Comparison of ENCODE assay signal across 10 cellular contexts in genomic region chr18:35049111-35050003, GRCh38. TPM values are rescaled to one million over a fixed set of nuclear protein-coding genes. Genes with fewer than 3 reads are reported as not detected.
DNase-seq lines count a peak whose midpoint lies in the region; ATAC-seq and TF ChIP-seq lines count a peak whose summit lies in the region.
"Had no signal": no experiment of that assay in that cellular context is flagged by ENCODE, and none has a peak within 500 bp of the region (broad histone marks: within the 10 kb centered on the region; RNA-seq: fewer than 3 reads in every experiment).

No MANE protein-coding gene starts in this region.

- no peak overlapping the region for H2AK5ac ChIP-seq in mesenchymal stem cell (ENCODE audit: low read length, severe bottlenecking)

- H3K23ac ChIP-seq in mesenchymal stem cell (ENCODE audit: low read length in 2 of 2): no peak overlapping the region

- H3K14ac ChIP-seq in mesenchymal stem cell (ENCODE audit: low read length in 2 of 2): no peak overlapping the region

- H3K4me2 ChIP-seq in mesenchymal stem cell (ENCODE audit: low read length, poor library complexity, severe bottlenecking): no peak overlapping the region
- no peak overlapping the region for H3K4me2 ChIP-seq in hepatocyte

- intact Hi-C loops in Panc1 (cut with micrococcal nuclease; ENCODE audit: unreplicated experiment): no loop called here

- peaks cover 61% of the 10 kb centered on the region for H3K79me2 ChIP-seq in hepatocyte

- in situ Hi-C loops in Panc1 (cut with HindIII; ENCODE audit: low pct_unique_long_range_greater_than_20kb, low sequenced_read_pairs): no loop called here

- ATAC-seq in GM21723 (IDR thresholded peaks at IDR 0.05; ENCODE audit: unreplicated experiment) (peak; percentile 32), Panc1 (no peak)
- ATAC-seq: HCT116 had no signal

- TF ChIP-seq CTCF in GM12875 (IDR thresholded peaks at IDR 0.05; ENCODE audit: borderline replicate concordance, insufficient read depth, low read depth, low read length) (no peak), Panc1 (IDR thresholded peaks at IDR 0.05) (no peak), hepatocyte (IDR thresholded peaks at IDR 0.05; ENCODE audit: poor library complexity) (no peak)

- H4K20me1 ChIP-seq in hepatocyte (ENCODE audit: insufficient read depth, poor library complexity, severe bottlenecking): no peaks in the 10 kb centered on the region

- H3K4me3 ChIP-seq in GM12875 (ENCODE audit: low read depth, low read length): peak overlapping the region; percentile 2
- peak overlapping the region in 1 of 2 experiments; percentile 1; a peak in 1 of 4 replicates for H3K4me3 ChIP-seq in Panc1 (ENCODE audit: low read depth in 2 of 2, low read length in 2 of 2)
- peak overlapping the region in 1 of 2 experiments; percentile 34 for H3K4me3 ChIP-seq in mesenchymal stem cell (ENCODE audit: insufficient read depth in 1 of 2, low read depth in 1 of 2, low read length in 2 of 2)
- H3K4me3 ChIP-seq in hepatocyte: no peak overlapping the region

- peak overlapping the region; percentile 58 for H3K9ac ChIP-seq in mesenchymal stem cell (ENCODE audit: low read length)

- POLR2A ChIA-PET in Panc1 (lab: Charles Lee): no interaction called here

- H2BK12ac ChIP-seq in mesenchymal stem cell (ENCODE audit: low read length in 2 of 2): no peak overlapping the region

- WGBS in mesenchymal stem cell: 84% methylated on average over 7 of the region's 8 CpGs
- 74% methylated on average over 8 of the region's 8 CpGs for WGBS in hepatocyte (ENCODE audit: low lambda C conversion rate, missing lambda C conversion rate)

- DNase-seq in Panc1 (ENCODE audit: low read depth, low spot score) (no peak), mesenchymal stem cell (no peak), hepatocyte (ENCODE audit: low spot score) (no peak), DMS153 treated with DMSO at 0.1 percent for 48 hours (lab: John Stamatoyannopoulos, UW; ENCODE audit: unreplicated experiment) (no peak)
- no peak for DNase-seq in stimulated activated naive CD4-positive, alpha-beta T cell (lab: John Stamatoyannopoulos, UW)
- DNase-seq in effector CD8-positive, alpha-beta T cell (lab: John Stamatoyannopoulos, UW): no peak
- DNase-seq: activated CD4-positive, alpha-beta T cell treated with anti-CD3 and anti-CD28 coated beads for 1 hour had no signal

- peaks cover 27% of the 10 kb centered on the region for H3K79me1 ChIP-seq in mesenchymal stem cell (replicated peaks; ENCODE audit: low read length, poor library complexity, severe bottlenecking)

- no peaks in the 10 kb centered on the region for H3K36me3 ChIP-seq in Panc1 (ENCODE audit: control insufficient read depth, insufficient read depth, low read length)
- no peaks in the 10 kb centered on the region for H3K36me3 ChIP-seq in mesenchymal stem cell (ENCODE audit: control insufficient read depth in 1 of 2, insufficient read depth in 2 of 2, low read depth in 1 of 2, low read length in 2 of 2)
- no peaks in the 10 kb centered on the region for H3K36me3 ChIP-seq in hepatocyte (replicated peaks; ENCODE audit: insufficient read depth, low read depth)

- H3K27me3 ChIP-seq in Panc1 (ENCODE audit: control insufficient read depth, insufficient read depth, low read length) (no peaks in the 10 kb centered on the region), mesenchymal stem cell (ENCODE audit: control insufficient read depth in 1 of 2, insufficient read depth in 1 of 2, low read length in 2 of 2) (no peaks in the 10 kb centered on the region), hepatocyte (no peaks in the 10 kb centered on the region)

- H3K27ac ChIP-seq in Panc1 (ENCODE audit: low read length) (peak overlapping the region; percentile 44; the same call in 1 of the 2 replicates), mesenchymal stem cell (ENCODE audit: low read length, poor library complexity, severe bottlenecking) (no peak overlapping the region), hepatocyte (no peak overlapping the region)

- CTCF ChIA-PET in Panc1 (lab: Charles Lee): no interaction called here

- H4K91ac ChIP-seq in mesenchymal stem cell (ENCODE audit: low read length): no peak overlapping the region

- H3K4me1 ChIP-seq in Panc1 (ENCODE audit: control insufficient read depth, insufficient read depth, low read length) (peaks cover 2% of the 10 kb centered on the region), mesenchymal stem cell (ENCODE audit: control insufficient read depth, insufficient read depth, low read depth, low read length) (peaks cover 2% of the 10 kb centered on the region), hepatocyte (ENCODE audit: insufficient read depth) (peaks cover 10% of the 10 kb centered on the region)

- no peak overlapping the region for H3K18ac ChIP-seq in mesenchymal stem cell (ENCODE audit: low read depth in 1 of 2, low read length in 2 of 2)

- H3K4ac ChIP-seq in mesenchymal stem cell (ENCODE audit: low read depth in 1 of 2, low read length in 2 of 2): no peak overlapping the region

- H3K9me3 ChIP-seq in Panc1 (ENCODE audit: control insufficient read depth, insufficient read depth, low read depth, low read length): no peaks in the 10 kb centered on the region
- no peaks in the 10 kb centered on the region for H3K9me3 ChIP-seq in mesenchymal stem cell (ENCODE audit: control insufficient read depth, low read length)
- no peaks in the 10 kb centered on the region for H3K9me3 ChIP-seq in hepatocyte (ENCODE audit: low read depth)

- peak overlapping the region; percentile 6 for H2BK15ac ChIP-seq in mesenchymal stem cell (ENCODE audit: low read depth, poor library complexity, severe bottlenecking)

- no peak overlapping the region for H2AFZ ChIP-seq in mesenchymal stem cell (ENCODE audit: low read depth, low read length)
- no peak overlapping the region for H2AFZ ChIP-seq in hepatocyte

- H2BK5ac ChIP-seq in mesenchymal stem cell (ENCODE audit: low read depth, low read length, poor library complexity, severe bottlenecking): no peak overlapping the region

- no peak overlapping the region for H2BK120ac ChIP-seq in mesenchymal stem cell (ENCODE audit: low read depth, low read length)

- H3K9me2 ChIP-seq in hepatocyte (replicated peaks; ENCODE audit: insufficient read depth): no peaks in the 10 kb centered on the region

- BruUV-seq in Panc1 (replicated peaks; lab: Mats Ljungman, UMichigan): no TSS peak

- no peak overlapping the region for H4K8ac ChIP-seq in mesenchymal stem cell (ENCODE audit: low read length)

RNA-seq across cellular contexts. Expression of gene MAPRE2, which starts 8.1 kb away (rescaled TPM):
- total RNA-seq in Panc1 (2021; ENCODE audit: unreplicated experiment) (14.1 TPM), hepatocyte (27.6 and 28.2 TPM in 2 replicates)
- 8.9 TPM for polyA plus RNA-seq in Panc1 (2012; ENCODE audit: insufficient read length)
- polyA plus RNA-seq in mesenchymal stem cell (2013, experiment 1 of 2): 54.6 TPM
- polyA plus RNA-seq in mesenchymal stem cell (2013, experiment 2 of 2): 55.7 TPM
- 19.1 and 21.1 TPM in 2 replicates for polyA plus RNA-seq in hepatocyte
